ENCODE assay signal across 22 cellular contexts in genomic region chr5:19200251-19200650, GRCh38.
"Had no signal": no experiment of that assay in that cellular context is flagged by ENCODE, and none has a peak within 500 bp of the region (broad histone marks: within the 10 kb centered on the region; RNA-seq: fewer than 3 reads in every experiment).

No MANE protein-coding gene starts in this region.

- H3K9ac ChIP-seq: KMS-11 had no signal

- H3K36me3 Mint-ChIP-seq: IgD-negative memory B cell had no signal

- H3K9me3 ChIP-seq: SJSA1 had no signal

- H3K27me3 ChIP-seq: SJSA1 had no signal

- H3K4me1 ChIP-seq: SJSA1 had no signal

- DNase-seq: Kasumi-1, MM.1S, NCI-H1092 treated with DMSO at 0.1 percent for 48 hours, NCI-H1436, NCI-H187, NCI-H2029, NCI-H2081 treated with DMSO at 0.1 percent for 48 hours, NCI-H2171, NCI-H226, NCI-H446, NCI-H510A, NCI-H524 treated with DMSO at 0.1 percent for 48 hours, NCI-H69, NCI-H774, Right ventricle myocardium superior, RPMI8226, SIG-M5 had no signal

- H3K27me3 Mint-ChIP-seq: IgD-negative memory B cell had no signal

- H3K27ac ChIP-seq: KMS-11, SJSA1, SK-N-MC had no signal

- H3K4me3 ChIP-seq: K562, SJSA1, SK-N-MC had no signal

- H3K4me1 Mint-ChIP-seq: IgD-negative memory B cell had no signal

- H3K4me3 Mint-ChIP-seq: IgD-negative memory B cell had no signal

- H3K4me2 ChIP-seq: KMS-11 had no signal

- H3K36me3 ChIP-seq: SJSA1 had no signal
